1 cellular context compared by ENCODE assay signal in the genomic region with DNA sequence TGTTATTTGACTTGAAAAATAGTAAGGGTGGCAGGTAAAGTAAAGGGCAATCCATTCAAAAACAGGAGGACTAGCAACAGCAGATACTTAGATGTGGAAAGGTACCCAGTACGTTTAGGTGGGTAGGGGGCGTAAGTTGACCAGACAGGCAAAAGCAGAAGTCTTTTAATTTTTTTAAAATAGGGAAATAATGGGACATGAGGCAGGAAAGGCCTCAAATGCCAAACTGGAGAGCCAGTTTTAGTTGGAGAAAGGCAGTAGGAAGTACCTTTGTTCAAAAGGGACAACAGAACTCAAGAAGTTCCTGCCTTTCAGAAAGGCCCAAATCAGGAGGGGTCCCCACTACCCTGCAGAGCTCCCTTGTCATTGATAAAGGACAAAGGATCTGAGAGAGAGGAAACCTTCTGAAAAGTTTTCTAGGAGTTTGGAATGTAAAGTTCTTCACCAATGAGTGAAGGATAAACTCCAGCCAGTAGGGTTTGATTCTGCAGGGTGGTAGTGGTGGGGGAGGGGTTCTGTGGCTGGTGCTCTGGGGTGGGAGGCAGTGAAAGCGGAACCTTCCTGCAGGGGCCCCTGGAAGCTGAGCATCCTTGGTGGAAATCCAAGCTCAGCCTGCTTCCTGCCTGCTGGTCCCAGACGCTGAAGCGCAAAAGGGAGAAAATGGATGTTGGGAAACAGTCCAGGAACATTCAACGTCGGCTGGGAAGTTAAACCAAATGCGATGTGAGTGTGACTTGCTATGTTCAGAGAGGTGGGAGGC.
TF ChIP-seq lines count a peak whose summit lies in the region.

No MANE protein-coding gene starts in this region.

TF ChIP-seq in HepG2, 621 proteins besides CTCF, POLR2A, EP300 and RAD21:
- TF ChIP-seq KAT8 (CRISPR knock-in tag; IDR thresholded peaks at IDR 0.05) (0 out of 2 replicates have a peak, but pooled peaks have one; percentile 11), FOXO1 (CRISPR knock-in tag; IDR thresholded peaks at IDR 0.05) (0 out of 2 replicates have a peak, but pooled peaks have one; percentile 10), STAG1 (CRISPR knock-in tag; IDR thresholded peaks at IDR 0.05) (peak; percentile 35; the same call in 1 of the 2 replicates), ZNF124 (CRISPR knock-in tag; IDR thresholded peaks at IDR 0.05) (no peak), GZF1 (CRISPR knock-in tag; IDR thresholded peaks at IDR 0.05) (no peak), ZFP36L2 (CRISPR knock-in tag; IDR thresholded peaks at IDR 0.05) (no peak)
